14 cellular contexts compared by ENCODE assay signal in the genomic region with DNA sequence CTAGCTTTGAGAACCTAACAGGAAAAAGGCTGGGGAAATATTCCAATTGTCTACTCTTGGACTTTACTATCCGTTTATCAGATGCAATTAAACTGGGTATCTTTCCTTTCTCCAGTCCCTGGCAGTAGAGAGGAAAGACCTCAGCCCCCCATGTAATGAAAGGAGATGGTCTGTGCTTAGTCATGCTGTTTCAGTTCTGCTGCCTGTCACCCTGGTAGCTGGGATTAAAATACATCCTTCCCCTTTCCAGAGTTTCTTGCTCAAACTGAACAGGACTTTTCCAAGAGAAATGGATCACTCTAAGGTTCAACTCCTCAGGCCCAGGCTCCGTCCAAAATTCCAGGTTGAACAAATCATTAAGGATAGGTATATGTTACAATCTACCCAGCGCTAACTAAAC.
DNase-seq lines count a peak whose midpoint lies in the region; ATAC-seq and TF ChIP-seq lines count a peak whose summit lies in the region.
"Had no signal": no experiment of that assay in that cellular context is flagged by ENCODE, and none has a peak within 500 bp of the region (broad histone marks: within the 10 kb centered on the region; RNA-seq: fewer than 3 reads in every experiment).

No MANE protein-coding gene starts in this region.

- no peaks in the 10 kb centered on the region for H3K36me3 ChIP-seq in Peyer's patch
- H3K36me3 ChIP-seq: ovary had no signal

- H3K9me3 ChIP-seq in Peyer's patch: no peaks in the 10 kb centered on the region
- H3K9me3 ChIP-seq: ovary had no signal

- TF ChIP-seq CTCF in Peyer's patch (IDR thresholded peaks at IDR 0.05): no peak

- peak overlapping the region; percentile 7 for H3K4me3 Mint-ChIP-seq in stimulated activated naive CD8-positive, alpha-beta T cell treated with anti-CD3 and anti-CD28 coated beads, Interleukin-15, Interleukin-2, amounts not matched to agents 100 ng/mL and 50 ng/mL, for 24 hours
- peak overlapping the region; percentile 37 for H3K4me3 Mint-ChIP-seq in memory B cell

- H3K4me3 ChIP-seq in Peyer's patch: no peak overlapping the region
- H3K4me3 ChIP-seq: ovary had no signal

- no peak for ATAC-seq in stimulated activated naive CD8-positive, alpha-beta T cell treated with anti-CD3 and anti-CD28 coated beads, Interleukin-15, Interleukin-2, amounts not matched to agents 100 U/mL and 50 U/mL, for 24 hours
- ATAC-seq in memory B cell (ENCODE audit: low read depth): no peak
- no peak for ATAC-seq in HG02885 (IDR thresholded peaks at IDR 0.05; ENCODE audit: poor library complexity, unreplicated experiment)
- no peak for ATAC-seq in GM19397 (IDR thresholded peaks at IDR 0.05; ENCODE audit: unreplicated experiment)

- TF ChIP-seq POLR2A in Peyer's patch (IDR thresholded peaks at IDR 0.05): no peak

- no peaks in the 10 kb centered on the region for H3K27me3 ChIP-seq in Peyer's patch
- H3K27me3 ChIP-seq: ovary had no signal

- no peak for DNase-seq in stimulated activated naive CD8-positive, alpha-beta T cell treated with anti-CD3 and anti-CD28 coated beads, Interleukin-15, Interleukin-2, amounts not matched to agents 100 U/mL and 50 U/mL, for 24 hours
- no peak for DNase-seq in Peyer's patch
- DNase-seq in memory B cell (ENCODE audit: low spot score in 2 of 2): no peak
- no peak for DNase-seq in RPMI8226
- no peak for DNase-seq in epidermal melanocyte (ENCODE audit: insufficient read length, low spot score)
- DNase-seq: dermis blood vessel endothelial cell, mammary epithelial cell, NCI-H1105, NCI-H446, ovary, Right ventricle myocardium superior had no signal

- H3K9me3 Mint-ChIP-seq in stimulated activated naive CD8-positive, alpha-beta T cell treated with anti-CD3 and anti-CD28 coated beads, Interleukin-15, Interleukin-2, amounts not matched to agents 100 ng/mL and 50 ng/mL, for 24 hours: peaks cover 9% of the 10 kb centered on the region
- peaks cover 3% of the 10 kb centered on the region for H3K9me3 Mint-ChIP-seq in memory B cell

- peaks cover 87% of the 10 kb centered on the region for H3K4me1 Mint-ChIP-seq in stimulated activated naive CD8-positive, alpha-beta T cell treated with anti-CD3 and anti-CD28 coated beads, Interleukin-15, Interleukin-2, amounts not matched to agents 100 ng/mL and 50 ng/mL, for 24 hours (ENCODE audit: low read depth)
- peaks cover 70% of the 10 kb centered on the region for H3K4me1 Mint-ChIP-seq in memory B cell

- H3K4me1 ChIP-seq in Peyer's patch: peaks cover 0 to 15% (median 7%) of the 10 kb centered on the region in 4 donors

- H3K27me3 Mint-ChIP-seq in stimulated activated naive CD8-positive, alpha-beta T cell treated with anti-CD3 and anti-CD28 coated beads, Interleukin-15, Interleukin-2, amounts not matched to agents 100 ng/mL and 50 ng/mL, for 24 hours: no peaks in the 10 kb centered on the region
- H3K27me3 Mint-ChIP-seq in memory B cell: no peaks in the 10 kb centered on the region

- H3K36me3 Mint-ChIP-seq in stimulated activated naive CD8-positive, alpha-beta T cell treated with anti-CD3 and anti-CD28 coated beads, Interleukin-15, Interleukin-2, amounts not matched to agents 100 ng/mL and 50 ng/mL, for 24 hours (ENCODE audit: low read depth): peaks cover 5% of the 10 kb centered on the region
- no peaks in the 10 kb centered on the region for H3K36me3 Mint-ChIP-seq in memory B cell

- peak overlapping the region in 3 of 4 donors; percentile 21 to 54 (median 35) for H3K27ac ChIP-seq in Peyer's patch
- H3K27ac ChIP-seq: ovary had no signal

- peak overlapping the region; percentile 46 for H3K27ac Mint-ChIP-seq in stimulated activated naive CD8-positive, alpha-beta T cell treated with anti-CD3 and anti-CD28 coated beads, Interleukin-15, Interleukin-2, amounts not matched to agents 100 ng/mL and 50 ng/mL, for 24 hours
- peak overlapping the region; percentile 65 for H3K27ac Mint-ChIP-seq in memory B cell
